ENCODE assay signal across 9 cellular contexts in the genomic region with DNA sequence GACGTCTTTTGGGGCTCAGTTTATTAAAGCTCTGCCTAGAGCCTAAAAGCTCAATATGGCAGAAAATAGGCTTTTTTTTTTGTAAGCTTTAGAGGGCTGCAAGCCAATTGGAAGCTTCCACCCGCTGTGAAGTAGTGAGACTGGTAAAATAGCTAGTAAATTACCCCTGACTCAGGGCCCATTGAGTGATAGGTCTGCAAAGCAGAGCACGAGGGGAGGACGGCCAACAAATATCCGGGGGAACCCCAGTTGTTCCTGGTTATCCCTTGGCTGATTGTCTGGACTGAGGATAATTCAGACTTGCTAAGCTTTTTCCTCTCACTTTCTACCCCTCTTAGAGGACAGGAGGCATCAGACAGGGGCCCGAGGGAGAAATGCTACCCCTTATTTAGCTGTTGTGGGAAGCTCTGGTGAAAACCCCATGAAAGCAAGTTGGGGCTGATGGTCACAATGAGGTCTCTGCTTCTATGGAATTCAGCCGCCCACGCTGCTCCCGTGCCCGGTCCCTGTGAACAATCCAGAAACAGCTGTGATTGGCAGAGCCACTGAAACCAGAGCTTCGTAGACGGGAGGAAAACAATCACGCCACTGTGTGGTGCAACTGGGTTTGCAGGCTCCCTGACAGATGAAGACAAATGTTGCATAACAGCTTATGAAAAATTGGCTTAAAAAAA.
DNase-seq lines count a peak whose midpoint lies in the region; TF ChIP-seq lines count a peak whose summit lies in the region.
"Had no signal": no experiment of that assay in that cellular context is flagged by ENCODE, and none has a peak within 500 bp of the region (broad histone marks: within the 10 kb centered on the region; RNA-seq: fewer than 3 reads in every experiment).

No MANE protein-coding gene starts in this region.

- peaks cover 6% of the 10 kb centered on the region for H3K4me1 ChIP-seq in fibroblast of lung (ENCODE audit: control insufficient read depth, extremely low read depth, insufficient read depth, low read length)
- H3K4me1 ChIP-seq: BLaER1 had no signal

- peak; percentile 41 to 63 for TF ChIP-seq CTCF in fibroblast of lung (conservative IDR thresholded peaks at IDR 0.05 in 1 of 2, IDR thresholded peaks at IDR 0.05 in 1 of 2; ENCODE audit: low read depth in 1 of 2, low read length in 2 of 2)
- no peak for TF ChIP-seq CTCF in nephron progenitor cell (IDR thresholded peaks at IDR 0.05)

- peak; percentile 36 to 42 for DNase-seq in NCI-H187 (lab: John Stamatoyannopoulos, UW)
- no peak for DNase-seq in NCI-H187 treated with DMSO at 0.1 percent for 48 hours (lab: John Stamatoyannopoulos, UW)
- peak; percentile 45 for DNase-seq in RPMI8226
- peak; percentile 83 to 91 for DNase-seq in fibroblast of lung (ENCODE audit: low read depth in 2 of 2)
- DNase-seq in nephron progenitor cell: peak; percentile 52
- no peak for DNase-seq in activated CD8-positive, alpha-beta memory T cell treated with anti-CD3 and anti-CD28 coated beads, Interleukin-2, amount 50 U/mL, for 48 hours
- DNase-seq in NCI-H2029 treated with DMSO at 0.1 percent for 48 hours (lab: John Stamatoyannopoulos, UW): no peak
- DNase-seq in stimulated activated CD4-positive, alpha-beta T cell treated with anti-CD3 and anti-CD28 coated beads, Interleukin-1b, Interleukin-23, amount 100 ng/mL, for 48 hours: no peak

- H3K27ac ChIP-seq in fibroblast of lung (ENCODE audit: insufficient read depth, low read length): peak overlapping the region; percentile 1
- H3K27ac ChIP-seq: BLaER1 had no signal

- no peak overlapping the region for H2AFZ ChIP-seq in fibroblast of lung (ENCODE audit: low read length)

- H3K4me3 ChIP-seq in fibroblast of lung (replicated peaks in 1 of 4; ENCODE audit: control extremely low read depth in 1 of 4, insufficient read depth in 1 of 4, low read depth in 3 of 4, low read length in 4 of 4): peak overlapping the region in 2 of 4 experiments; percentile 30 to 40
- H3K4me3 ChIP-seq: BLaER1 had no signal

- H3K4me1 Mint-ChIP-seq in nephron progenitor cell: peaks cover 37% of the 10 kb centered on the region

- H3K27me3 ChIP-seq in fibroblast of lung (ENCODE audit: control insufficient read depth, insufficient read depth, low read length): peaks cover 11% of the 10 kb centered on the region
- H3K27me3 ChIP-seq: BLaER1 had no signal

- H3K9me3 ChIP-seq in fibroblast of lung (ENCODE audit: control insufficient read depth, insufficient read depth, low read depth, low read length): no peaks in the 10 kb centered on the region
- H3K9me3 ChIP-seq: BLaER1 had no signal

- no peak overlapping the region for H3K4me3 Mint-ChIP-seq in nephron progenitor cell

- H3K27ac Mint-ChIP-seq in nephron progenitor cell: peak overlapping the region; percentile 64

- no peaks in the 10 kb centered on the region for H3K9me3 Mint-ChIP-seq in nephron progenitor cell

- no peaks in the 10 kb centered on the region for H3K27me3 Mint-ChIP-seq in nephron progenitor cell (ENCODE audit: low read depth, poor library complexity)

- no peaks in the 10 kb centered on the region for H3K36me3 Mint-ChIP-seq in nephron progenitor cell (ENCODE audit: low read depth)

- H3K9ac ChIP-seq in fibroblast of lung (ENCODE audit: insufficient read depth, low read length): no peak overlapping the region
- H3K9ac ChIP-seq: BLaER1 had no signal

- no peaks in the 10 kb centered on the region for H3K36me3 ChIP-seq in fibroblast of lung (ENCODE audit: control insufficient read depth, insufficient read depth, low read length)
- H3K36me3 ChIP-seq: BLaER1 had no signal

- peak overlapping the region; percentile 2 for H3K4me2 ChIP-seq in fibroblast of lung (ENCODE audit: extremely low read depth, insufficient read depth, low read length)
- H3K4me2 ChIP-seq: BLaER1 had no signal

- no peaks in the 10 kb centered on the region for H3K79me2 ChIP-seq in fibroblast of lung (ENCODE audit: control insufficient read depth, insufficient read depth, low read length)

- no peaks in the 10 kb centered on the region for H4K20me1 ChIP-seq in fibroblast of lung (ENCODE audit: control insufficient read depth, extremely low read depth, insufficient read depth, low read length)
- H4K20me1 ChIP-seq: BLaER1 had no signal

Comparison
In these comparisons a context has a peak if more than half of its experiments do, and no peak if none do; other contexts are left out.
1. DNase-seq: peak in NCI-H187 (2 of 2), RPMI8226 (single experiment), fibroblast of lung (2 of 2) and nephron progenitor cell (single experiment); none in NCI-H187 treated with DMSO at 0.1 percent for 48 hours (single experiment), activated CD8-positive, alpha-beta memory T cell treated with anti-CD3 and anti-CD28 coated beads, Interleukin-2, amount 50 U/mL, for 48 hours (single experiment), NCI-H2029 treated with DMSO at 0.1 percent for 48 hours (single experiment) and stimulated activated CD4-positive, alpha-beta T cell treated with anti-CD3 and anti-CD28 coated beads, Interleukin-1b, Interleukin-23, amount 100 ng/mL, for 48 hours (single experiment).